ENCODE assay signal across 22 cellular contexts in genomic region chr22:17953147-17953546, GRCh38.
DNase-seq lines count a peak whose midpoint lies in the region; ATAC-seq, FAIRE-seq and TF ChIP-seq lines count a peak whose summit lies in the region.
"Had no signal": no experiment of that assay in that cellular context is flagged by ENCODE, and none has a peak within 500 bp of the region (broad histone marks: within the 10 kb centered on the region; RNA-seq: fewer than 3 reads in every experiment).

No MANE protein-coding gene starts in this region.

- CTCF ChIA-PET in HepG2 (lab: Yijun Ruan, JAX; ENCODE audit: low intra/inter-chr PET ratio, low total read pairs), result no interaction called here

- H3K4me1 Mint-ChIP-seq in HFFc6 (ENCODE audit: low read depth), result peaks cover 31% of the 10 kb centered on the region

- TF ChIP-seq CTCF in HepG2 (CRISPR knock-in tag; IDR thresholded peaks at IDR 0.05) (no peak), osteoblast (IDR thresholded peaks at IDR 0.05; ENCODE audit: extremely low read depth, low read depth, low read length) (no peak), dorsolateral prefrontal cortex (IDR thresholded peaks at IDR 0.05 in 54 of 56, conservative IDR thresholded peaks at IDR 0.05 in 2 of 56; ENCODE audit: low read depth in 1 of 56, partially characterized antibody in 56 of 56) (no peak), HFFc6 (IDR thresholded peaks at IDR 0.05) (no peak)

- H3K9ac ChIP-seq in HepG2 (ENCODE audit: insufficient read depth, low read depth, low read length), result no peak overlapping the region
- H3K9ac ChIP-seq: SK-N-SH had no signal

- H3K4me3 Mint-ChIP-seq in HFFc6, result no peak overlapping the region
- H3K4me3 Mint-ChIP-seq: CD14-positive monocyte had no signal

- FAIRE-seq in HepG2 (lab: Jason Lieb, UNC), result no peak
- FAIRE-seq: G401.6 had no signal

- POLR2A ChIA-PET in HepG2 (lab: Yijun Ruan, JAX), result interaction anchor here (1.4 kb wide), 1 partner anchor 125 kb away, joined by 3 read pairs; the partner anchor contains the start of gene PEX26

- H3K27ac Mint-ChIP-seq in HFFc6, result no peak overlapping the region
- H3K27ac Mint-ChIP-seq: CD14-positive monocyte had no signal

- H3K79me2 ChIP-seq in HepG2 (ENCODE audit: insufficient read depth, low read length) (peaks cover 64% of the 10 kb centered on the region), osteoblast (ENCODE audit: insufficient read depth, low read length) (peaks cover 89% of the 10 kb centered on the region)

- intact Hi-C loops in HepG2 (cut with micrococcal nuclease; ENCODE audit: unreplicated experiment), result loop anchor here (5.0 to 10.0 kb wide), 2 partner anchors 49 to 58 kb away; no protein-coding TSS in a partner anchor
- intact Hi-C loops in dorsolateral prefrontal cortex (cut with DNase I), result no loop called here

- H3K36me3 Mint-ChIP-seq in HFFc6 (ENCODE audit: low read depth), result peaks cover 11% of the 10 kb centered on the region
- H3K36me3 Mint-ChIP-seq: CD14-positive monocyte had no signal

- H3K36me3 ChIP-seq in HepG2 (replicated peaks in 1 of 2; ENCODE audit: control insufficient read depth in 1 of 2, insufficient read depth in 2 of 2, low read length in 2 of 2), result peaks cover 0 to 3% of the 10 kb centered on the region in 2 experiments; a peak in 1 of 5 replicates
- H3K36me3 ChIP-seq in osteoblast (ENCODE audit: insufficient read depth, low read length), result no peaks in the 10 kb centered on the region

- H3K27me3 Mint-ChIP-seq in HFFc6 (ENCODE audit: insufficient read depth), result peaks cover 1% of the 10 kb centered on the region

- no peak for ATAC-seq in HepG2

- H3K4me2 ChIP-seq in HepG2 (ENCODE audit: low read depth, low read length), result peak overlapping the region; percentile 41
- H3K4me2 ChIP-seq in osteoblast (ENCODE audit: insufficient read depth, low read length), result no peak overlapping the region
- H3K4me2 ChIP-seq: SK-N-SH had no signal

- WGBS in HepG2 (ENCODE audit: low lambda C conversion rate), result 43% methylated on average over 4 of the region's 4 CpGs

- H4K20me1 ChIP-seq in HepG2 (ENCODE audit: insufficient read depth, low read length), result no peaks in the 10 kb centered on the region
- H4K20me1 ChIP-seq in osteoblast (ENCODE audit: insufficient read depth, low read length), result peaks cover 48% of the 10 kb centered on the region

- no peaks in the 10 kb centered on the region for H3K9me3 Mint-ChIP-seq in HFFc6

- BruUV-seq in HepG2 (replicated peaks; lab: Mats Ljungman, UMichigan), result no TSS peak

- no peak for DNase-seq in HepG2 (ENCODE audit: low spot score)
- peak; percentile 44 for DNase-seq in osteoblast (ENCODE audit: insufficient read length, low spot score, missing footprints)
- no peak for DNase-seq in dorsolateral prefrontal cortex
- no peak for DNase-seq in NCI-H2227 treated with DMSO at 0.1 percent for 48 hours (lab: John Stamatoyannopoulos, UW)
- no peak for DNase-seq in HFFc6
- DNase-seq in DMS153 treated with DMSO at 0.1 percent for 48 hours (lab: John Stamatoyannopoulos, UW; ENCODE audit: unreplicated experiment), result no peak
- DNase-seq: AML-193, H7, IMR-90, NCI-H1048, NCI-H1436 treated with DMSO at 0.1 percent for 48 hours, NCI-H2029 treated with DMSO at 0.1 percent for 48 hours, NCI-H2171, NCI-H446 treated with DMSO at 0.1 percent for 48 hours, NCI-H774, OCI-M1, SHP77, SK-N-SH had no signal

- peak overlapping the region; percentile 19 for H3K27ac ChIP-seq in cingulate gyrus (ENCODE audit: low read depth, low read length)
- H3K27ac ChIP-seq in HepG2 (ENCODE audit: extremely low read length, insufficient read depth, low read length), result peak overlapping the region; percentile 37
- H3K27ac ChIP-seq in osteoblast (ENCODE audit: low read depth, low read length), result no peak overlapping the region
- peak overlapping the region in 7 of 59 donors; percentile 15 to 53 (median 30) for H3K27ac ChIP-seq in dorsolateral prefrontal cortex
- H3K27ac ChIP-seq: HL-60 had no signal

- no peak for TF ChIP-seq POLR2A in HepG2 (IDR thresholded peaks at IDR 0.05; ENCODE audit: insufficient read depth in 1 of 2, low read depth in 2 of 2, low read length in 2 of 2)

- TF ChIP-seq EP300 in HepG2 (IDR thresholded peaks at IDR 0.05; ENCODE audit: low read depth in 2 of 2, low read length in 2 of 2), result no peak
- TF ChIP-seq EP300 in HepG2 (CRISPR knock-in tag; IDR thresholded peaks at IDR 0.05; ENCODE audit: borderline replicate concordance), result no peak

- TF ChIP-seq RAD21 in HepG2 (CRISPR knock-in tag; IDR thresholded peaks at IDR 0.05), result no peak

- H3K4me3 ChIP-seq in HepG2 (replicated peaks in 1 of 3; ENCODE audit: insufficient read depth in 1 of 3, low read depth in 2 of 3, low read length in 3 of 3) (peak overlapping the region in 1 of 3 experiments; percentile 8; a peak in 1 of 6 replicates), osteoblast (ENCODE audit: insufficient read depth, low read length) (no peak overlapping the region), dorsolateral prefrontal cortex (no peak overlapping the region)

- peaks cover 70% of the 10 kb centered on the region for H3K4me1 ChIP-seq in HepG2 (ENCODE audit: insufficient read depth, low read length)
- H3K4me1 ChIP-seq in osteoblast (ENCODE audit: insufficient read depth, low read length), result peaks cover 30% of the 10 kb centered on the region

- H3K9me3 ChIP-seq in HepG2 (ENCODE audit: low read length) (no peaks in the 10 kb centered on the region), osteoblast (ENCODE audit: low read depth, low read length) (no peaks in the 10 kb centered on the region)
- H3K9me3 ChIP-seq: SK-N-SH had no signal

- H3K27me3 ChIP-seq in HepG2 (ENCODE audit: control insufficient read depth in 1 of 2, insufficient read depth in 2 of 2, low read length in 2 of 2) (no peaks in the 10 kb centered on the region), osteoblast (ENCODE audit: insufficient read depth, low read length) (no peaks in the 10 kb centered on the region), dorsolateral prefrontal cortex (no peaks in the 10 kb centered on the region)

- H2AFZ ChIP-seq in HepG2 (ENCODE audit: low read length) (no peak overlapping the region), osteoblast (ENCODE audit: low read length) (no peak overlapping the region)

- in situ Hi-C loops in HepG2 (cut with HindIII; ENCODE audit: extremely low pct_ligation_motif_present, low pct_unique_long_range_greater_than_20kb), result no loop called here

TF ChIP-seq in HepG2, 621 proteins besides CTCF, POLR2A, EP300 and RAD21:
- TF ChIP-seq ZNF512 (CRISPR knock-in tag; IDR thresholded peaks at IDR 0.05) (0 out of 2 replicates have a peak, but pooled peaks have one; percentile 27), ETV5 (CRISPR knock-in tag; IDR thresholded peaks at IDR 0.05; ENCODE audit: borderline replicate concordance) (0 out of 2 replicates have a peak, but pooled peaks have one; percentile 27), GABPA (IDR thresholded peaks at IDR 0.05; ENCODE audit: low read depth, low read length) (no peak), GABPA (CRISPR knock-in tag; IDR thresholded peaks at IDR 0.05; ENCODE audit: low read depth) (0 out of 2 replicates have a peak, but pooled peaks have one; percentile 44), ZSCAN31 (CRISPR knock-in tag; IDR thresholded peaks at IDR 0.05; ENCODE audit: low read depth) (no peak), KDM5B (CRISPR knock-in tag; IDR thresholded peaks at IDR 0.05; ENCODE audit: borderline replicate concordance) (no peak), HNF4A (CRISPR knock-in tag; IDR thresholded peaks at IDR 0.05) (peak; percentile 33; the same call in 1 of the 2 replicates)
